Comparison of ENCODE assay signal across 8 cellular contexts in the genomic region with DNA sequence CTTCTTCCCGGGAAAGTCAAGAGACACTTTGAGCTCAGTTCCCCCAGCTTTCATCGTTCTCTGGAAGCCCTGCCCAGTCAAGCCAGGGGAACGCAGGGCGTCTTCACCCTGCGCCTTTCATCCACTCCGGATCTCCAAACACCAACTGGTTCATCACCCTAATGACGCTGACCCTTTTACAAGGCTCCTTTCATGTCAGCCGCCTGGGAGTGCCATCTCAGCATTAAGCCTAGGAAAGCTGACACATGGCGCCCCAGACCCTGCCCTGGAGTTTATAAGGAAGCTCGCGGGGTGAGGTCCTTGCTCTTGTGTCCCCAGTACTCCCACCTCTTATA.
A peak's percentile ranks its signal among the peaks of the same experiment; 100 is the strongest.
DNase-seq lines count a peak whose midpoint lies in the region; ATAC-seq and TF ChIP-seq lines count a peak whose summit lies in the region.

No MANE protein-coding gene starts in this region.

- peaks cover 22% of the 10 kb centered on the region for H3K36me3 Mint-ChIP-seq in nephron progenitor cell (ENCODE audit: low read depth)

- H3K9me3 ChIP-seq in duodenal mucosa (ENCODE audit: control insufficient read depth in 1 of 2, low read length in 2 of 2), result no peaks in the 10 kb centered on the region

- H3K9ac ChIP-seq in duodenal mucosa (ENCODE audit: low read depth in 1 of 2, low read length in 2 of 2), result peak overlapping the region; percentile 84 to 99

- H3K27ac ChIP-seq in duodenal mucosa (ENCODE audit: low read depth, low read length), result peak overlapping the region; percentile 86

- no peak for ATAC-seq in GM21381 (IDR thresholded peaks at IDR 0.05; ENCODE audit: unreplicated experiment)

- peaks cover 35 to 37% of the 10 kb centered on the region in 2 donors for H3K4me1 ChIP-seq in duodenal mucosa (ENCODE audit: control insufficient read depth in 1 of 2, insufficient read depth in 2 of 2, low read length in 2 of 2)

- H3K4me3 ChIP-seq in duodenal mucosa (ENCODE audit: low read depth in 1 of 2, low read length in 2 of 2), result peak overlapping the region; percentile 98 to 99

- H3K9me3 Mint-ChIP-seq in nephron progenitor cell, result no peaks in the 10 kb centered on the region

- H3K27ac Mint-ChIP-seq in nephron progenitor cell, result peak overlapping the region; percentile 99

- H3K4me1 Mint-ChIP-seq in nephron progenitor cell, result peaks cover 66% of the 10 kb centered on the region

- peak overlapping the region; percentile 99 for H3K4me3 Mint-ChIP-seq in nephron progenitor cell

- H3K27me3 Mint-ChIP-seq in nephron progenitor cell (ENCODE audit: low read depth, poor library complexity), result peaks cover 3% of the 10 kb centered on the region

- H3K27me3 ChIP-seq in duodenal mucosa (ENCODE audit: control insufficient read depth in 1 of 2, insufficient read depth in 2 of 2, low read length in 2 of 2), result no peaks in the 10 kb centered on the region

- peaks cover 5 to 9% of the 10 kb centered on the region in 2 donors for H3K36me3 ChIP-seq in duodenal mucosa (ENCODE audit: control insufficient read depth in 1 of 2, insufficient read depth in 2 of 2, low read length in 2 of 2)

- DNase-seq in DMS 273 treated with DMSO at 0.1 percent for 48 hours (lab: John Stamatoyannopoulos, UW) (peak; percentile 57), DMS 273 (lab: John Stamatoyannopoulos, UW; ENCODE audit: unreplicated experiment) (no peak), MV-4-11 (lab: John Stamatoyannopoulos, UW) (peak; percentile 42), nephron progenitor cell (peak; percentile 35), putamen (ENCODE audit: low spot score) (no peak), retina (no peak)

- no peak for TF ChIP-seq CTCF in nephron progenitor cell (IDR thresholded peaks at IDR 0.05)

Comparison
In these comparisons a context has a peak if more than half of its experiments do, and no peak if none do; other contexts are left out.
1. DNase-seq: peak in DMS 273 treated with DMSO at 0.1 percent for 48 hours (single experiment), MV-4-11 (single experiment) and nephron progenitor cell (single experiment); none in DMS 273 (single experiment), putamen (single experiment) and retina (single experiment).